17 cellular contexts compared by ENCODE assay signal in the genomic region with DNA sequence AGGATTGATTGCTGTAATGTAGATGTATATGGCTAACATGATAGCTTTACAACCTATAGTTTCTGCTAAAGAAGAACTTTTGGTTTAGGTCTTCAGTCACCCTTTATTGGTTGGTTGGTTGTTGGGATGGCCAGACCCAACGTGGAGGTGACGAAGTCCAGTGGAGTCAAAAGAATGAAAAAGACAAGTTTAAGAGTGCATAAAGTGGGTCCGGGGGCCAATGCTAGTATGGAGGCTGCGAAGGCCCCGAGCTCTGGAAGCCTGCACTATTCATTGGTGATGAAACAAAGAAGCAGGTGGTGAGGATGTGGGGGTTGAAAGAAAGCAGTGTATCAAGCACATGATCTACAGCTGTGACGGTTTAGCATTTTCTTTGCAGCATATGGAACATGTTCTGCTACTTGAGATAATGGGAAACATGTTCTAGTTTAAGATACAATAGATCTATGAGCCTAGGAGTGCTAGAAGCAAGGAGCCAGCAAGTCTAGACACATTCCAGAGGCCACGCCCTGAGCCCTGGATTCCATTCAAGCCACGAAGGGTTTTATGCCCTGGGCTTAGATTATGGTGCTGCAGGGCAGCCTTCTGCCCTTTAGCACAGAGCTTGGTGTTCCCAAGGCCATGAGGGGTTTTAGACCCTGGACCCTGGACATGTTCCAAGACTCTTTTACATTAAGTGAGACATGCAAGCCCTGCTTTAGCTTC. TPM values are rescaled to one million over a fixed set of nuclear protein-coding genes. Genes with fewer than 3 reads are reported as not detected.
DNase-seq lines count a peak whose midpoint lies in the region; ATAC-seq, FAIRE-seq and TF ChIP-seq lines count a peak whose summit lies in the region.
"Had no signal": no experiment of that assay in that cellular context is flagged by ENCODE, and none has a peak within 500 bp of the region (broad histone marks: within the 10 kb centered on the region; RNA-seq: fewer than 3 reads in every experiment).

No MANE protein-coding gene starts in this region.

- no peaks in the 10 kb centered on the region for H3K79me2 ChIP-seq in HepG2 (ENCODE audit: insufficient read depth, low read length)

- no TSS peak for BruUV-seq in HepG2 (replicated peaks; lab: Mats Ljungman, UMichigan)

- TF ChIP-seq CTCF in HepG2 (CRISPR knock-in tag; IDR thresholded peaks at IDR 0.05) (no peak), right lobe of liver (IDR thresholded peaks at IDR 0.05) (no peak), RWPE1 (conservative IDR thresholded peaks at IDR 0.05; ENCODE audit: low read depth) (no peak), fibroblast of mammary gland (conservative IDR thresholded peaks at IDR 0.05; ENCODE audit: control insufficient read depth, insufficient read depth, low read depth, low read length) (no peak), adrenal gland (IDR thresholded peaks at IDR 0.05) (no peak)

- H3K4me1 ChIP-seq in HepG2 (ENCODE audit: insufficient read depth, low read length) (peaks cover 58% of the 10 kb centered on the region), right lobe of liver (peaks cover 0 to 13% (median 3%) of the 10 kb centered on the region in 4 donors), adrenal gland (replicated peaks in 1 of 2) (peaks cover 0 to 16% of the 10 kb centered on the region in 2 donors)

- TF ChIP-seq EP300 in HepG2 (IDR thresholded peaks at IDR 0.05; ENCODE audit: low read depth in 2 of 2, low read length in 2 of 2) (no peak), HepG2 (CRISPR knock-in tag; IDR thresholded peaks at IDR 0.05; ENCODE audit: borderline replicate concordance) (no peak)

- H3K4me3 ChIP-seq in HepG2 (replicated peaks in 1 of 3; ENCODE audit: insufficient read depth in 1 of 3, low read depth in 2 of 3, low read length in 3 of 3) (no peak overlapping the region), right lobe of liver (no peak overlapping the region), fibroblast of mammary gland (ENCODE audit: control insufficient read depth, low read depth, low read length) (no peak overlapping the region), adrenal gland (no peak overlapping the region)
- H3K4me3 ChIP-seq: body of pancreas, dorsolateral prefrontal cortex had no signal

- DNase-seq in HepG2 (ENCODE audit: low spot score) (peak; percentile 53), right lobe of liver (no peak), RWPE1 (ENCODE audit: low spot score) (no peak), fibroblast of mammary gland (ENCODE audit: low read depth) (peak; percentile 34), adrenal gland (no peak), NCI-H1436 (lab: John Stamatoyannopoulos, UW) (no peak), HCEC 1CT (no peak)
- DNase-seq: activated CD8-positive, alpha-beta memory T cell treated with anti-CD3 and anti-CD28 coated beads for 24 hours; activated effector memory CD4-positive, alpha-beta T cell treated with Interleukin-2 at 50 U/mL for 16 hours; body of pancreas; COR-L47; dorsolateral prefrontal cortex; foreskin melanocyte; NCI-H2107; stimulated activated naive CD4-positive, alpha-beta T cell treated with Interleukin-2 at 50 U/mL for 16 hours had no signal

- H3K36me3 ChIP-seq in HepG2 (replicated peaks in 1 of 2; ENCODE audit: control insufficient read depth in 1 of 2, insufficient read depth in 2 of 2, low read length in 2 of 2) (no peaks in the 10 kb centered on the region; a peak in 1 of 5 replicates), right lobe of liver (peaks cover 0 to 2% (median 0%) of the 10 kb centered on the region in 4 donors), adrenal gland (replicated peaks in 1 of 2) (peaks cover 0 to 14% of the 10 kb centered on the region in 2 donors)

- no peaks in the 10 kb centered on the region for H3K27me3 ChIP-seq in HepG2 (ENCODE audit: control insufficient read depth in 1 of 2, insufficient read depth in 2 of 2, low read length in 2 of 2)
- no peaks in the 10 kb centered on the region for H3K27me3 ChIP-seq in right lobe of liver
- no peaks in the 10 kb centered on the region for H3K27me3 ChIP-seq in adrenal gland
- H3K27me3 ChIP-seq: body of pancreas, dorsolateral prefrontal cortex had no signal

- FAIRE-seq in HepG2 (lab: Jason Lieb, UNC), result no peak

- in situ Hi-C loops in HepG2 (cut with HindIII; ENCODE audit: extremely low pct_ligation_motif_present, low pct_unique_long_range_greater_than_20kb), result no loop called here

- ATAC-seq in HepG2 (peak; percentile 68), right lobe of liver (no peak), GM21447 (IDR thresholded peaks at IDR 0.05; ENCODE audit: unreplicated experiment) (no peak)
- ATAC-seq: body of pancreas had no signal

- no peak for TF ChIP-seq RAD21 in HepG2 (CRISPR knock-in tag; IDR thresholded peaks at IDR 0.05)

- no peak for TF ChIP-seq POLR2A in HepG2 (IDR thresholded peaks at IDR 0.05; ENCODE audit: insufficient read depth in 1 of 2, low read depth in 2 of 2, low read length in 2 of 2)
- TF ChIP-seq POLR2A in right lobe of liver (IDR thresholded peaks at IDR 0.05), result no peak
- no peak for TF ChIP-seq POLR2A in adrenal gland (IDR thresholded peaks at IDR 0.05)

- peak overlapping the region; percentile 17 for H3K27ac ChIP-seq in HepG2 (ENCODE audit: extremely low read length, insufficient read depth, low read length)
- H3K27ac ChIP-seq in right lobe of liver, result no peak overlapping the region
- H3K27ac ChIP-seq in RWPE1, result peak overlapping the region; percentile 94
- H3K27ac ChIP-seq in adrenal gland, result no peak overlapping the region
- H3K27ac ChIP-seq: dorsolateral prefrontal cortex, HL-60 had no signal

- H2AFZ ChIP-seq in HepG2 (ENCODE audit: low read length), result no peak overlapping the region

- no peaks in the 10 kb centered on the region for H4K20me1 ChIP-seq in HepG2 (ENCODE audit: insufficient read depth, low read length)

- H3K9ac ChIP-seq in HepG2 (ENCODE audit: insufficient read depth, low read depth, low read length), result no peak overlapping the region

- intact Hi-C loops in HepG2 (cut with micrococcal nuclease; ENCODE audit: unreplicated experiment) (no loop called here), right lobe of liver (cut with DNase I) (no loop called here), adrenal gland (cut with DNase I) (no loop called here)

- POLR2A ChIA-PET in HepG2 (lab: Yijun Ruan, JAX), result interaction anchor here (1.0 to 1.3 kb wide), 2 partner anchors 15 to 29 kb away, joined by 3 read pairs; a partner anchor contains a TSS
- POLR2A ChIA-PET in RWPE1 (lab: Yijun Ruan, JAX; ENCODE audit: low non-redundant PET), result no interaction called here

- CTCF ChIA-PET in HepG2 (lab: Yijun Ruan, JAX; ENCODE audit: low intra/inter-chr PET ratio, low total read pairs), result no interaction called here
- CTCF ChIA-PET in RWPE1 (lab: Yijun Ruan, JAX), result interaction anchor here (0.5 to 1.1 kb wide), 3 partner anchors 20 to 31 kb away, joined by 3 to 8 read pairs (median 3); no protein-coding TSS in a partner anchor

- no peak overlapping the region for H3K4me2 ChIP-seq in HepG2 (ENCODE audit: low read depth, low read length)

- H3K9me3 ChIP-seq in HepG2 (ENCODE audit: low read length) (no peaks in the 10 kb centered on the region), right lobe of liver (no peaks in the 10 kb centered on the region), adrenal gland (replicated peaks in 1 of 3) (no peaks in the 10 kb centered on the region)
- H3K9me3 ChIP-seq: body of pancreas had no signal

- 84% methylated on average over 8 of the region's 8 CpGs for WGBS in HepG2 (ENCODE audit: low lambda C conversion rate)
- WGBS in right lobe of liver (ENCODE audit: insufficient coverage, low coverage, low lambda C conversion rate, missing lambda C conversion rate), result 100% methylated on average over 5 of the region's 8 CpGs
- 88 to 95% (median 92%) methylated on average over 8 of the region's 8 CpGs for WGBS in adrenal gland, 4 donors

RNA-seq across cellular contexts. Expression of a gene that starts 6.3 kb away (rescaled TPM):
- total RNA-seq in HepG2 (2016; rRNA removed; fragmentation: Illumina TruSeq; extraction: Trizol) (10.1 and 14.0 TPM in 2 replicates), right lobe of liver (10 to 100 TPM in 2 of 6 experiments, 1 to 10 TPM in 4; 3.3 to 13.6 (median 6.6) TPM), adrenal gland (10 to 100 TPM in 7 of 8 donors, 1 to 10 TPM in 1; 8.8 to 35.2 (median 14.1) TPM)
- 3.9 and 4.2 TPM in 2 replicates for total RNA-seq in HepG2 (2016; cell fraction: cytosol; rRNA removed; fragmentation: Illumina TruSeq; extraction: Trizol; ENCODE audit: low read depth)
- 10.1 and 10.9 TPM in 2 replicates for total RNA-seq in HepG2 (2016; cell fraction: insoluble cytoplasmic fraction; rRNA removed; fragmentation: Illumina TruSeq; extraction: Trizol)
- 9.8 and 11.8 TPM in 2 replicates for total RNA-seq in HepG2 (2016; cell fraction: membrane; rRNA removed; fragmentation: Illumina TruSeq; extraction: Trizol)
- 9.6 and 12.5 TPM in 2 replicates for total RNA-seq in HepG2 (2016; cell fraction: nucleus; rRNA removed; fragmentation: Illumina TruSeq; extraction: Trizol)
- polyA plus RNA-seq in HepG2 (2011; rRNA removed) (7.4 and 7.9 TPM in 2 replicates), adrenal gland (1 to 10 TPM; 3.0 to 8.8 (median 5.5) TPM)
- polyA plus RNA-seq in HepG2 (2011; cell fraction: cytosol; rRNA removed), result 5.8 and 6.9 TPM in 2 replicates
- polyA plus RNA-seq in HepG2 (2011; cell fraction: nucleus; rRNA removed), result 6.0 and 7.4 TPM in 2 replicates
- 5.4 and 5.9 TPM in 2 replicates for polyA plus RNA-seq in HepG2 (2012)
- 4.6 and 4.7 TPM in 2 replicates for polyA plus RNA-seq in HepG2 (2016; cell fraction: cytosol; fragmentation: Illumina TruSeq; extraction: Trizol; ENCODE audit: low read depth)
- 7.4 and 9.0 TPM in 2 replicates for polyA plus RNA-seq in HepG2 (2016; cell fraction: insoluble cytoplasmic fraction; fragmentation: Illumina TruSeq; extraction: Trizol; ENCODE audit: low read depth)
- 7.2 and 7.3 TPM in 2 replicates for polyA plus RNA-seq in HepG2 (2016; cell fraction: membrane; fragmentation: Illumina TruSeq; extraction: Trizol; ENCODE audit: low read depth)
- polyA plus RNA-seq in HepG2 (2016; cell fraction: nucleus; fragmentation: Illumina TruSeq; extraction: Trizol; ENCODE audit: insufficient read depth, low read depth), result 6.7 and 7.9 TPM in 2 replicates
- polyA minus RNA-seq in HepG2 (2011; rRNA and poly(A)+ RNA removed; ENCODE audit: low replicate concordance), result 35.7 and 40.8 TPM in 2 replicates
- 11.7 and 13.2 TPM in 2 replicates for polyA minus RNA-seq in HepG2 (2011; cell fraction: cytosol; rRNA and poly(A)+ RNA removed)
- 18.0 and 24.1 TPM in 2 replicates for polyA minus RNA-seq in HepG2 (2011; cell fraction: nucleus; rRNA and poly(A)+ RNA removed)

RNA-seq across cellular contexts. Expression of a gene that starts 30.0 kb away (rescaled TPM):
- total RNA-seq in HepG2 (2016; rRNA removed; fragmentation: Illumina TruSeq; extraction: Trizol) (33.3 and 37.9 TPM in 2 replicates), right lobe of liver (10 to 100 TPM; 18.4 to 39.3 (median 30.8) TPM), adrenal gland (1 to 10 TPM in 3 of 8 donors, under 1 TPM in 4, not detected in 1; 0.32 to 3.6 (median 0.90) TPM)
- total RNA-seq in HepG2 (2016; cell fraction: cytosol; rRNA removed; fragmentation: Illumina TruSeq; extraction: Trizol; ENCODE audit: low read depth), result 6.7 and 7.4 TPM in 2 replicates
- total RNA-seq in HepG2 (2016; cell fraction: insoluble cytoplasmic fraction; rRNA removed; fragmentation: Illumina TruSeq; extraction: Trizol), result 33.6 and 35.3 TPM in 2 replicates
- 10.5 and 12.8 TPM in 2 replicates for total RNA-seq in HepG2 (2016; cell fraction: membrane; rRNA removed; fragmentation: Illumina TruSeq; extraction: Trizol)
- 39.8 and 45.9 TPM in 2 replicates for total RNA-seq in HepG2 (2016; cell fraction: nucleus; rRNA removed; fragmentation: Illumina TruSeq; extraction: Trizol)
- polyA plus RNA-seq in HepG2 (2011; rRNA removed) (14.7 and 17.3 TPM in 2 replicates), adrenal gland (1 to 10 TPM in 1 of 3 donors, under 1 TPM in 2; 0.38 to 1.1 (median 0.67) TPM)
- polyA plus RNA-seq in HepG2 (2011; cell fraction: cytosol; rRNA removed), result 4.5 and 6.0 TPM in 2 replicates
- polyA plus RNA-seq in HepG2 (2011; cell fraction: nucleus; rRNA removed), result 18.6 and 23.7 TPM in 2 replicates
- 13.0 and 13.5 TPM in 2 replicates for polyA plus RNA-seq in HepG2 (2012)
- 3.7 and 4.9 TPM in 2 replicates for polyA plus RNA-seq in HepG2 (2016; cell fraction: cytosol; fragmentation: Illumina TruSeq; extraction: Trizol; ENCODE audit: low read depth)
- polyA plus RNA-seq in HepG2 (2016; cell fraction: insoluble cytoplasmic fraction; fragmentation: Illumina TruSeq; extraction: Trizol; ENCODE audit: low read depth), result 37.0 and 38.7 TPM in 2 replicates
- 4.7 and 6.8 TPM in 2 replicates for polyA plus RNA-seq in HepG2 (2016; cell fraction: membrane; fragmentation: Illumina TruSeq; extraction: Trizol; ENCODE audit: low read depth)
- polyA plus RNA-seq in HepG2 (2016; cell fraction: nucleus; fragmentation: Illumina TruSeq; extraction: Trizol; ENCODE audit: insufficient read depth, low read depth), result 77.3 and 77.9 TPM in 2 replicates
- polyA minus RNA-seq in HepG2 (2011; rRNA and poly(A)+ RNA removed; ENCODE audit: low replicate concordance), result 4.2 and 10.8 TPM in 2 replicates
- polyA minus RNA-seq in HepG2 (2011; cell fraction: cytosol; rRNA and poly(A)+ RNA removed), result 4.7 and 5.1 TPM in 2 replicates
- polyA minus RNA-seq in HepG2 (2011; cell fraction: nucleus; rRNA and poly(A)+ RNA removed), result 26.5 and 37.2 TPM in 2 replicates

Comparison
In these comparisons a context has a peak if more than half of its experiments do, and no peak if none do; other contexts are left out.
1. DNase-seq: peak in HepG2 (single experiment) and fibroblast of mammary gland (single experiment); none in right lobe of liver (0 of 3), RWPE1 (single experiment), adrenal gland (0 of 7), NCI-H1436 (single experiment) and HCEC 1CT (single experiment).
2. H3K27ac ChIP-seq: peak in HepG2 (single experiment) and RWPE1 (single experiment); none in right lobe of liver (0 of 3) and adrenal gland (0 of 5).